ENCODE assay signal across 28 cellular contexts in genomic region chr6:157777344-157777743, GRCh38.
"Had no signal": no experiment of that assay in that cellular context is flagged by ENCODE, and none has a peak within 500 bp of the region (broad histone marks: within the 10 kb centered on the region; RNA-seq: fewer than 3 reads in every experiment).

No MANE protein-coding gene starts in this region.

- H3K27ac Mint-ChIP-seq: stimulated activated effector memory CD8-positive, alpha-beta T cell treated with anti-CD3 and anti-CD28 coated beads, Interleukin-12 subunit alpha, Interleukin-12 subunit beta, amount 100 ng/mL, for 72 hours; stimulated activated naive B cell treated with anti-CD40 and anti-IgM and Interleukin-4, amounts not matched to agents 10 μg/mL and 1 μg/mL and 100 μg/mL, for 72 hours; stimulated activated naive CD8-positive, alpha-beta T cell treated with anti-CD3 and anti-CD28 coated beads, Interleukin-15, amount 100 ng/mL, for 72 hours; stimulated activated naive CD8-positive, alpha-beta T cell treated with anti-CD3 and anti-CD28 coated beads, Interleukin-15, Interleukin-2, amounts not matched to agents 100 ng/mL and 50 ng/mL, for 24 hours; type B pancreatic cell had no signal

- H3K36me3 Mint-ChIP-seq: type B pancreatic cell had no signal

- H3K4me1 ChIP-seq: suprapubic skin, tibial artery, transverse colon, upper lobe of left lung, upper lobe of right lung, uterus had no signal

- H3K9me3 ChIP-seq: stomach, suprapubic skin, testis, thoracic aorta, thyroid gland, tibial artery, transverse colon, upper lobe of left lung, upper lobe of right lung, uterus, vagina had no signal

- H3K27ac ChIP-seq: stomach, suprapubic skin, testis, thoracic aorta, thyroid gland, tibial artery, tibial nerve, transverse colon, upper lobe of left lung, upper lobe of right lung, uterus, vagina had no signal

- H3K27me3 ChIP-seq: testis, thyroid gland, tibial nerve, transverse colon, upper lobe of left lung, uterus, vagina had no signal

- FAIRE-seq: urothelium cell line had no signal

- H3K27me3 Mint-ChIP-seq: stimulated activated naive CD8-positive, alpha-beta T cell treated with anti-CD3 and anti-CD28 coated beads, Interleukin-15, amount 100 ng/mL, for 72 hours had no signal

- H3K36me3 ChIP-seq: stomach, suprapubic skin, thoracic aorta, thyroid gland, tibial artery, tibial nerve, transverse colon, upper lobe of left lung, upper lobe of right lung, uterus, vagina had no signal

- DNase-seq: stimulated activated CD4-positive, alpha-beta T cell treated with anti-CD3 and anti-CD28 coated beads, Interleukin-2, amount 100 ng/mL, for 48 hours; stimulated activated CD4-positive, alpha-beta T cell treated with anti-CD3 and anti-CD28 coated beads, Interleukin-4, amount 100 ng/mL, for 1 hour; stimulated activated CD4-positive, alpha-beta T cell treated with anti-CD3 and anti-CD28 coated beads, Interleukin-4, amount 100 ng/mL, for 24 hours; stimulated activated CD4-positive, alpha-beta T cell treated with anti-CD3 and anti-CD28 coated beads, Interleukin-4, amount 100 ng/mL, for 4 hours; stimulated activated CD8-positive, alpha-beta memory T cell treated with anti-CD3 and anti-CD28 coated beads, Interleukin-4, amount 100 ng/mL, for 48 hours; stimulated activated naive B cell treated with anti-CD40 and anti-IgM and Interleukin-4, amounts not matched to agents 10 μg/mL and 1 μg/mL and 100 μg/mL, for 72 hours; stimulated activated naive CD4-positive, alpha-beta T cell; stimulated activated naive CD4-positive, alpha-beta T cell treated with Interleukin-2 at 50 U/mL for 16 hours; stimulated activated naive CD8-positive, alpha-beta T cell treated with anti-CD3 and anti-CD28 coated beads, Interleukin-15, amount 100 ng/mL, for 72 hours; stimulated activated naive CD8-positive, alpha-beta T cell treated with anti-CD3 and anti-CD28 coated beads, Interleukin-15, Interleukin-2, amounts not matched to agents 100 U/mL and 50 U/mL, for 24 hours; stomach; substantia nigra; testis; thyroid gland; tibial artery; transverse colon; trophoblast cell; upper lobe of left lung; upper lobe of right lung; uterus had no signal

- H3K4me3 ChIP-seq: stomach, suprapubic skin, testis, thoracic aorta, thyroid gland, tibial artery, tibial nerve, transverse colon, upper lobe of left lung, upper lobe of right lung, uterus, vagina had no signal

- ATAC-seq: stimulated activated effector memory CD8-positive, alpha-beta T cell treated with anti-CD3 and anti-CD28 coated beads, Interleukin-12 subunit alpha, Interleukin-12 subunit beta, amount 100 ng/mL, for 72 hours; stimulated activated naive B cell treated with anti-CD40 and anti-IgM and Interleukin-4, amounts not matched to agents 10 μg/mL and 1 μg/mL and 100 μg/mL, for 72 hours; stimulated activated naive CD8-positive, alpha-beta T cell treated with anti-CD3 and anti-CD28 coated beads, Interleukin-15, amount 100 ng/mL, for 72 hours; stimulated activated naive CD8-positive, alpha-beta T cell treated with anti-CD3 and anti-CD28 coated beads, Interleukin-15, Interleukin-2, amounts not matched to agents 100 U/mL and 50 U/mL, for 24 hours; upper lobe of right lung had no signal

- H3K4me3 Mint-ChIP-seq: stimulated activated effector memory CD8-positive, alpha-beta T cell treated with anti-CD3 and anti-CD28 coated beads, Interleukin-12 subunit alpha, Interleukin-12 subunit beta, amount 100 ng/mL, for 72 hours; stimulated activated naive B cell treated with anti-CD40 and anti-IgM and Interleukin-4, amounts not matched to agents 10 μg/mL and 1 μg/mL and 100 μg/mL, for 72 hours; stimulated activated naive CD8-positive, alpha-beta T cell treated with anti-CD3 and anti-CD28 coated beads, Interleukin-15, amount 100 ng/mL, for 72 hours; stimulated activated naive CD8-positive, alpha-beta T cell treated with anti-CD3 and anti-CD28 coated beads, Interleukin-15, Interleukin-2, amounts not matched to agents 100 ng/mL and 50 ng/mL, for 24 hours; type B pancreatic cell had no signal
